Comparison of ENCODE assay signal across 28 cellular contexts in the genomic region with DNA sequence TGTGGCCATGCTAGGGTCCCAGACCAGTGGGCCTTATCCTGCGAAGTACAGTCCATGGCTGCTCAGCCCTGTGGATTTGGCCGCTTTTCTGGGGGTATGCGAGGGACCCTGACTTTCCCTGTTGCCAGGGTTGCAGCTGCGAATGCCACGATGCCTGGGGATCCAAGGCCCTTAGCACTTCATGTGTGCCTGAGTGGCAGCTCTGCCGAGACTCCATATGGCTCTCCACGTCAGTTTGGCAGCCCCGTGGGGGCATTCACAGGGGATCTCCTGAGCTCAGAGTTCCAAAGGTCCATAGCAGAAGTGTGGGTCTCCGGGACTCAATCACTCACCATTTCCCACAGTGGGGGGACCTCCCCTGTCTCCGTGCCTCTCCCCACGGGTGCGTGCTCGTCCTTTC.
"Had no signal": no experiment of that assay in that cellular context is flagged by ENCODE, and none has a peak within 500 bp of the region (broad histone marks: within the 10 kb centered on the region; RNA-seq: fewer than 3 reads in every experiment).

No MANE protein-coding gene starts in this region.

- H3K9me3 ChIP-seq: neutrophil, pancreas, prostate gland, suprapubic skin, testis, tibial artery, transverse colon, upper lobe of right lung, uterus had no signal

- DNase-seq: naive thymus-derived CD4-positive, alpha-beta T cell; natural killer cell; nucleus accumbens; pancreas; retina; spleen; stimulated activated CD4-positive, alpha-beta T cell treated with anti-CD3 and anti-CD28 coated beads, Interleukin-12 subunit alpha, Interleukin-12 subunit beta, amount 100 ng/mL, for 4 hours; stimulated activated CD4-positive, alpha-beta T cell treated with anti-CD3 and anti-CD28 coated beads, Interleukin-1b, Interleukin-23, amount 100 ng/mL, for 48 hours; stimulated activated CD4-positive, alpha-beta T cell treated with anti-CD3 and anti-CD28 coated beads, Interleukin-4, amount 100 ng/mL, for 1 hour; stimulated activated CD4-positive, alpha-beta T cell treated with anti-CD3 and anti-CD28 coated beads, Interleukin-4, amount 100 ng/mL, for 4 hours; stimulated activated CD8-positive, alpha-beta memory T cell treated with anti-CD3 and anti-CD28 coated beads, Interleukin-4, amount 100 ng/mL, for 48 hours; stimulated activated naive CD4-positive, alpha-beta T cell; stimulated activated naive CD8-positive, alpha-beta T cell treated with anti-CD3 and anti-CD28 coated beads, Interleukin-15, amount 100 ng/mL, for 72 hours; stimulated activated naive CD8-positive, alpha-beta T cell treated with anti-CD3 and anti-CD28 coated beads, Interleukin-15, Interleukin-2, amounts not matched to agents 100 U/mL and 50 U/mL, for 24 hours; substantia nigra; testis; tibial artery; transverse colon; upper lobe of right lung; uterus had no signal

- H2AFZ ChIP-seq: neural progenitor cell had no signal

- FAIRE-seq: pancreas had no signal

- H3K4me1 ChIP-seq: neural progenitor cell, pancreas, prostate gland, spleen, suprapubic skin, testis, tibial artery, transverse colon, upper lobe of right lung, uterus had no signal

- H3K9ac ChIP-seq: neural progenitor cell had no signal

- H3K27me3 ChIP-seq: neural progenitor cell, neutrophil, pancreas, spleen, suprapubic skin, testis, tibial artery, transverse colon, upper lobe of right lung, uterus had no signal

- ATAC-seq: naive thymus-derived CD4-positive, alpha-beta T cell; natural killer cell; pancreas; right cardiac atrium; sciatic nerve; stimulated activated naive CD8-positive, alpha-beta T cell treated with anti-CD3 and anti-CD28 coated beads, Interleukin-15, amount 100 ng/mL, for 72 hours had no signal

- H3K4me2 ChIP-seq: neural progenitor cell, smooth muscle cell had no signal

- H3K27ac ChIP-seq: neural progenitor cell, neutrophil, pancreas, prostate gland, skin epidermis, spleen, suprapubic skin, testis, tibial artery, transverse colon, upper lobe of right lung, uterus had no signal

- H3K4me3 ChIP-seq: neural progenitor cell, pancreas, prostate gland, skin epidermis, smooth muscle cell, spleen, suprapubic skin, testis, tibial artery, transverse colon, upper lobe of right lung, uterus had no signal

- H3K36me3 ChIP-seq: neural progenitor cell, neutrophil, pancreas, prostate gland, spleen, suprapubic skin, tibial artery, transverse colon, upper lobe of right lung, uterus had no signal
